In the genomic region with DNA sequence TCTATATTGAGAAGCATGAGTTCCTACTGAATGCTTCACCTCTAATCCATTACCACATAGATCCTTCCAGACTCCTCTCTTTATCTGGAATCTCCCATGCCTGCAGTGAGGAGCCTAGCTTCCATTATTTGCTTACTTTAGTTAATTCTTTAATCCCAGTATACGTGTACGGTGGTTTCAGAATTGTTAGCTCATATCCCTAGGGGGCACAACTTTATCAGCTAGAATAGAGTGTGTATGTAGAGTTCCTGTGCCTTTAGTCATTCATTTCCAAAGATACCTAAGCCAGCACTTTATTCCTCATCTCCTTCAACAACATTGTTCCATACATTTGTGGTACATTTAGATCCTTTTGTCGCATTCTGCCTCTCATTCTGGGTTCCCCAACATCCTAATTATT, we compare ENCODE assay signal across 14 cellular contexts.
A peak's percentile ranks its signal among the peaks of the same experiment; 100 is the strongest.
DNase-seq lines count a peak whose midpoint lies in the region; ATAC-seq, FAIRE-seq and TF ChIP-seq lines count a peak whose summit lies in the region.
"Had no signal": no experiment of that assay in that cellular context is flagged by ENCODE, and none has a peak within 500 bp of the region (broad histone marks: within the 10 kb centered on the region; RNA-seq: fewer than 3 reads in every experiment).

No MANE protein-coding gene starts in this region.

- no peak for TF ChIP-seq POLR2A in uterus (IDR thresholded peaks at IDR 0.05)

- intact Hi-C loops in uterus (cut with DNase I; ENCODE audit: low total_unique reads), result no loop called here

- no peaks in the 10 kb centered on the region for H3K9me3 ChIP-seq in uterus

- no peaks in the 10 kb centered on the region for H3K27me3 ChIP-seq in uterus

- H3K36me3 ChIP-seq in uterus, result no peaks in the 10 kb centered on the region

- H3K4me1 ChIP-seq in uterus, result no peaks in the 10 kb centered on the region

- no peak overlapping the region for H3K27ac ChIP-seq in uterus

- in situ Hi-C loops in astrocyte of the cerebellum (cut with HindIII; ENCODE audit: low sequenced_read_pairs), result no loop called here

- no peak for ATAC-seq in HG03442 (IDR thresholded peaks at IDR 0.05; ENCODE audit: unreplicated experiment)
- ATAC-seq: naive thymus-derived CD8-positive, alpha-beta T cell; right cardiac atrium had no signal

- TF ChIP-seq CTCF in D721Med (IDR thresholded peaks at IDR 0.05; ENCODE audit: insufficient read depth, missing control alignments), result no peak
- no peak for TF ChIP-seq CTCF in astrocyte of the cerebellum (IDR thresholded peaks at IDR 0.05; ENCODE audit: low read depth, low read length, missing control alignments)
- TF ChIP-seq CTCF in uterus (IDR thresholded peaks at IDR 0.05), result no peak

- H3K4me3 ChIP-seq in astrocyte of the cerebellum (ENCODE audit: low read depth, low read length) (no peak overlapping the region), uterus (no peak overlapping the region)

- DNase-seq in D721Med (ENCODE audit: insufficient read length, low spot score) (peak; percentile 37), LHCN-M2 (ENCODE audit: low read depth) (peak; percentile 44), astrocyte of the cerebellum (ENCODE audit: low read depth) (peak; percentile 28), iPS-NIHi7 (ENCODE audit: extremely low spot score) (peak; percentile 45), uterus (no peak), DMS153 (lab: John Stamatoyannopoulos, UW) (no peak)
- DNase-seq in stimulated activated CD4-positive, alpha-beta T cell treated with anti-CD3 and anti-CD28 coated beads, Interleukin-12 subunit alpha, Interleukin-12 subunit beta, amount 100 ng/mL, for 4 hours, result no peak
- DNase-seq: activated CD4-positive, alpha-beta memory T cell treated with anti-CD3 and anti-CD28 coated beads for 36 hours; activated gamma-delta T cell treated with Interleukin-2 at 50 U/mL for 16 hours; CD4-positive, CD25-positive, alpha-beta regulatory T cell; kidney; naive thymus-derived CD8-positive, alpha-beta T cell; right cardiac atrium had no signal

- FAIRE-seq in D721Med (lab: Jason Lieb, UNC), result no peak
- FAIRE-seq: kidney had no signal

Comparison
In these comparisons a context has a peak if more than half of its experiments do, and no peak if none do; other contexts are left out.
1. DNase-seq: peak in D721Med (single experiment), LHCN-M2 (single experiment), astrocyte of the cerebellum (single experiment) and iPS-NIHi7 (single experiment); none in stimulated activated CD4-positive, alpha-beta T cell treated with anti-CD3 and anti-CD28 coated beads, Interleukin-12 subunit alpha, Interleukin-12 subunit beta, amount 100 ng/mL, for 4 hours (single experiment), uterus (0 of 2) and DMS153 (single experiment).